1 cellular context compared by ENCODE assay signal in the genomic region with DNA sequence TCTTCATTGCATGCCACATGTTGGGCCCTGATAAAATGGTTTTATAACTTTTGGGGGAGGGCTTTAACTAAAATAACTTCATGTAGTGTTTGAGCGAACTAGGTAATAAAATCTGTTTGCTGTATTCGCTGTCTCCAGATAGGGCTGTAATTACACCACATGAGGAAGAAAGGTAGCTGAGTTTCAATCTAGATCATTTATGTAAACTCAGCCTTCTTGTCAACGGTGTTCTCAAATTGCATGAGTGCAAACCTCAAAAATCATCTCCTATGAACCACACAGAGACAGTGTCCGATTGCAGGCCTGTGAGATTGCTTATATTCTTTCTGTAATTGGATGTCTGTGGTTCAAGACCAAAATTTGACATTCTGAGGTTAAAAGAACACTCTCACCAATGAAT.
TF ChIP-seq lines count a peak whose summit lies in the region.

No MANE protein-coding gene starts in this region.

TF ChIP-seq in IMR-90, 13 proteins besides CTCF, POLR2A, EP300 and RAD21 (continued from another document):
- TF ChIP-seq, protein P1, sequence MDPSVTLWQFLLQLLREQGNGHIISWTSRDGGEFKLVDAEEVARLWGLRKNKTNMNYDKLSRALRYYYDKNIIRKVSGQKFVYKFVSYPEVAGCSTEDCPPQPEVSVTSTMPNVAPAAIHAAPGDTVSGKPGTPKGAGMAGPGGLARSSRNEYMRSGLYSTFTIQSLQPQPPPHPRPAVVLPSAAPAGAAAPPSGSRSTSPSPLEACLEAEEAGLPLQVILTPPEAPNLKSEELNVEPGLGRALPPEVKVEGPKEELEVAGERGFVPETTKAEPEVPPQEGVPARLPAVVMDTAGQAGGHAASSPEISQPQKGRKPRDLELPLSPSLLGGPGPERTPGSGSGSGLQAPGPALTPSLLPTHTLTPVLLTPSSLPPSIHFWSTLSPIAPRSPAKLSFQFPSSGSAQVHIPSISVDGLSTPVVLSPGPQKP (IDR thresholded peaks at IDR 0.05; ENCODE audit: borderline replicate concordance, low read depth, low read length): no peak
- TF ChIP-seq BHLHE40 (IDR thresholded peaks at IDR 0.05; ENCODE audit: low read depth, low read length): no peak
TF ChIP-seq in IMR-90: peak in this region for 0.
